ENCODE assay signal across 8 cellular contexts in the genomic region with DNA sequence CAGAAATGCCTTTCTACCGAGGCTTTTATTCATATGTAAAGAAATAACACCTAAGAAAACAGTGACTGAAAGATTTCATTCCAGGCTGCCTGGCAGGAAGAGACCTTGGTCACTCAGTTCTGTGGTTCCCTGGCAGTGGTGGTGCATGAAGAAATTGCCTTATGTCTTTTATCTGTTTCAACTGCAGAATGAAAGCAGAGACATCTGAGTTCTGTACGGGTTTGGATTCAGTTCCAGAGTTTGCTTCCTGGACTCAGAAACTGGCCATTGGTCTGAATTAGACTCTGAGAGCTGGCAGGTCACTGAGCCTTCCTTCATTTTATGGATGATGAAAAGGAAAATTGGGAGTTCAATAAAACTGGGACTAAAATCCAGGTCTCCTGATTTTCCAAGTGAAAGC.
"Had no signal": no experiment of that assay in that cellular context is flagged by ENCODE, and none has a peak within 500 bp of the region (broad histone marks: within the 10 kb centered on the region; RNA-seq: fewer than 3 reads in every experiment).

No MANE protein-coding gene starts in this region.

- ATAC-seq: HCT116, K562 had no signal

- H3K27ac ChIP-seq: GM23248 had no signal

- H3K4me3 ChIP-seq: GM23248, HAP-1, K562 had no signal

- H3K9me3 ChIP-seq: HAP-1 had no signal

- H3K4me1 ChIP-seq: HAP-1 had no signal

- DNase-seq: GM23248, GOT3, H7, HFFc6, IMR-90 had no signal

- H3K36me3 ChIP-seq: HAP-1 had no signal
